In the genomic region with DNA sequence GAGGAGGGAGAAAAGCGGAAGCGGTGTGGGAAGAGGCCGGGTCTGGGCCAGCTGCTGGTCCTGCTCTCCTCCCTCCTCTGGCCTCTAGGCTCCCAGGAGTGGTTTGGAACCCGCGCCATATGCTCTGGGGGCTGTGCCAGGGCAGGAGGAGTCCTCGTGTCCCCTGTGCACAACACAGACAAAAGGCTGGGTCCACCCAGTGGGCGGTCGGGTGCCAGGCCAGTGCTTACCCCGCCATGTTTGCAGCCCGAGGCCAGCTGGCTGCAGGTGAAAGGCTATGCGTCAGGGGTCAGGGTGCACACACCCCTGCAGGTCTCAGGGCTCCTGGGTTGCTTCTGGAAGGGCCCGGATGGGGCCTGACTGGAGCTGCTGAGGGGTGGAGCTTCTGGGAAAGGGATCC, we compare ENCODE assay signal across 10 cellular contexts. TPM values are rescaled to one million over a fixed set of nuclear protein-coding genes. Genes with fewer than 3 reads are reported as not detected.
"Had no signal": no experiment of that assay in that cellular context is flagged by ENCODE, and none has a peak within 500 bp of the region (broad histone marks: within the 10 kb centered on the region; RNA-seq: fewer than 3 reads in every experiment).

No MANE protein-coding gene starts in this region.

RNA-seq across cellular contexts. Expression of a gene that starts 14.7 kb away (rescaled TPM):
- total RNA-seq: activated CD4-positive, alpha-beta memory T cell treated with anti-CD3 and anti-CD28 coated beads, Interleukin-2, amount 10 ng/mL, durations not matched to agents 7 days and 5 days; activated CD4-positive, alpha-beta T cell treated with anti-CD3 and anti-CD28 coated beads for 36 hours; activated CD4-positive, alpha-beta T cell treated with anti-CD3 and anti-CD28 coated beads, Interleukin-2, amount 10 ng/mL, durations not matched to agents 7 days and 5 days; activated CD8-positive, alpha-beta memory T cell treated with anti-CD3 and anti-CD28 coated beads, Interleukin-2, amount 10 ng/mL, durations not matched to agents 7 days and 5 days; activated CD8-positive, alpha-beta T cell treated with anti-CD3 and anti-CD28 coated beads, Interleukin-2, amount 10 ng/mL, durations not matched to agents 7 days and 5 days; activated naive CD8-positive, alpha-beta T cell treated with anti-CD3 and anti-CD28 coated beads, Interleukin-2, amount 10 ng/mL, durations not matched to agents 7 days and 5 days; activated T-helper 2 cell treated with anti-CD3 and anti-CD28 coated beads, Interferon-gamma antibody, Interleukin-2, Interleukin-4, amounts not matched to agents 10 μg/mL and 5 μg/mL and 100 μg/mL, durations not matched to agents 14 hours and 24 hours and 36 hours; bronchial epithelial cell; cardiac muscle cell; T-helper 2 cell treated with Interferon-gamma antibody and Interleukin-4, amounts not matched to agents 100 ng/mL and 5 ng/mL, for 36 hours had no signal
